8 cellular contexts compared by ENCODE assay signal in the genomic region with DNA sequence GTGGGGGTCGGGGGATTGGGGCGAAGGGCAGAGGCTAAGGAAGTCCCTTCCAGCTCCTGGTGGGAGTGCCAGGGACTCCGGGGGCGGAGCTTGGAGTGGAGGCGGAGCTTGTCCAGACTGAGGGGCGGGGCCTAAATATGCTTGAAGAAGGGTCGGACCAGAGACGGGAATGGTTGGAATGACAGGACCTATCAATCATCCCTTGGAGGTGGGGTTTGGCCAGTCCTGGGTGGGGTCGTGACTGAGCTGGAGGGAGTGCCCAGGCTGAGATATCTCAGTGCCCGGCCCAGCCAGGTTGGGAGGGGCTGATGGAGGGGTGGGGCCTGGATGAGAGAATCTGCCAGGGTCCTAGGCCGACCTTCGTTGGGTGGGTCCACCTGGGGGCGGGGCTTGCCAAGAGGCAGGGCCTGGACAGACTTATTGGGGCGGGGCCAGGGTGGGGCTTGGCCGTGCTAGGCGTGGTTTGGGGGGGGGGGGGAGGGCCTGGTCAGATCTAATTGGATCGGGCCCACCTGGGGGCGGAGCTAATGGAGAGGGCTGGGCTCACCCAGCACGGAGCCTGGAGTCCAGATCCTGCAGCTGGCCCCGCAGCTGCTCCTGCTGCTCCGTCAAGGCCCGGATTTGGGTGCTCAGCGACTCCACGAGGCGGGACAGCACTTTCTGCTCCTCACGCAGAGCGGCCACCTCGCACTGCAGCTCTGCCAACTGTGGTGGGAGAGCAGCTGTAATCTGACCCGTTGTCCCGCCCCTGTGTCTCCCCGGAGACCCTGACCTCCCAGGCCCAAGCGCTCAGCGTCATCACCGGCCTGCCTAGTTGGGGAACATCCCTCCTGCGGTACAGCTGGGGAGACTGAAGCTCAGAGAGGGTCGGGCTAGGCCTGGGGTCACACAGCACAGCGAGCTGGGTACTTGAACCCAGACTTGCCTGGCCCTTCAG. TPM values are rescaled to one million over a fixed set of nuclear protein-coding genes. Genes with fewer than 3 reads are reported as not detected.
A peak's percentile ranks its signal among the peaks of the same experiment; 100 is the strongest.
DNase-seq lines count a peak whose midpoint lies in the region; ATAC-seq, FAIRE-seq and TF ChIP-seq lines count a peak whose summit lies in the region.

No MANE protein-coding gene starts in this region.

- 3 to 8% methylated on average over 28 to 37 of the region's 37 CpGs for WGBS in pancreas, 2 donors

- no peaks in the 10 kb centered on the region for H3K36me3 ChIP-seq in Caco-2 (ENCODE audit: control insufficient read depth, insufficient read depth, low read length)
- no peaks in the 10 kb centered on the region for H3K36me3 ChIP-seq in WERI-Rb-1
- no peaks in the 10 kb centered on the region for H3K36me3 ChIP-seq in cardiac muscle cell
- H3K36me3 ChIP-seq in pancreas: no peaks in the 10 kb centered on the region

- no peak overlapping the region for H3K4me3 Mint-ChIP-seq in Caco-2 (ENCODE audit: unreplicated experiment)

- no peak overlapping the region for H3K27ac Mint-ChIP-seq in Caco-2 (ENCODE audit: unreplicated experiment)

- H3K36me3 Mint-ChIP-seq in Caco-2 (ENCODE audit: insufficient read depth, unreplicated experiment): no peaks in the 10 kb centered on the region

- no peaks in the 10 kb centered on the region for H3K9me3 Mint-ChIP-seq in Caco-2 (ENCODE audit: unreplicated experiment)

- 0 out of 2 replicates have a peak, but pooled peaks cover 7% of the 10 kb centered on the region for H3K4me1 ChIP-seq in Caco-2
- H3K4me1 ChIP-seq in cardiac muscle cell (ENCODE audit: low read depth): no peaks in the 10 kb centered on the region
- peaks cover 0 to 14% (median 11%) of the 10 kb centered on the region in 3 donors for H3K4me1 ChIP-seq in pancreas

- H3K9me3 ChIP-seq in Caco-2: no peaks in the 10 kb centered on the region
- no peaks in the 10 kb centered on the region for H3K9me3 ChIP-seq in WERI-Rb-1 (ENCODE audit: severe bottlenecking)
- no peaks in the 10 kb centered on the region for H3K9me3 ChIP-seq in cardiac muscle cell (ENCODE audit: low read depth)
- no peaks in the 10 kb centered on the region for H3K9me3 ChIP-seq in pancreas

- H3K4me3 ChIP-seq in Caco-2 (ENCODE audit: low read depth, low read length): no peak overlapping the region
- H3K4me3 ChIP-seq in WERI-Rb-1 (ENCODE audit: low read depth, low read length): no peak overlapping the region
- H3K4me3 ChIP-seq in cardiac muscle cell: peak overlapping the region; percentile 12
- H3K4me3 ChIP-seq in pancreas: peak overlapping the region; percentile 16 to 53 (median 32)

- H3K27ac ChIP-seq in WERI-Rb-1 (no peak overlapping the region), cardiac muscle cell (no peak overlapping the region), pancreas (peak overlapping the region in 1 of 4 donors; percentile 16)

- CTCF ChIA-PET in Caco-2 (lab: Charles Lee): interaction anchor here (0.7 kb wide), 1 partner anchor 33 kb away, joined by 4 read pairs; a partner anchor contains a TSS

- ATAC-seq in pancreas (peak; percentile 62 to 75 (median 68)), HG03571 (IDR thresholded peaks at IDR 0.05; ENCODE audit: unreplicated experiment) (no peak)

- intact Hi-C loops in Caco-2 (cut with micrococcal nuclease; ENCODE audit: unreplicated experiment): no loop called here
- intact Hi-C loops in pancreas (cut with DNase I): no loop called here

- H3K4me1 Mint-ChIP-seq in Caco-2 (ENCODE audit: low read depth, unreplicated experiment): peaks cover 16% of the 10 kb centered on the region

- POLR2A ChIA-PET in Caco-2 (lab: Charles Lee): interaction anchor here (0.6 kb wide), 1 partner anchor 38 kb away, joined by 6 read pairs; no protein-coding TSS in a partner anchor

- no peaks in the 10 kb centered on the region for H3K27me3 Mint-ChIP-seq in Caco-2 (ENCODE audit: insufficient read depth, unreplicated experiment)

- peak; percentile 49 to 62 for DNase-seq in Caco-2
- peak; percentile 36 for DNase-seq in HT-29 (ENCODE audit: low spot score)
- DNase-seq in WERI-Rb-1: peak; percentile 40
- DNase-seq in cardiac muscle cell (ENCODE audit: low read depth in 1 of 2, low spot score in 1 of 2): peak; percentile 90 to 91
- DNase-seq in pancreas: peak; percentile 83 to 96 (median 85)
- DNase-seq in middle frontal gyrus (ENCODE audit: extremely low spot score, low spot score): no peak
- no peak for DNase-seq in stimulated activated CD4-positive, alpha-beta T cell treated with anti-CD3 and anti-CD28 coated beads, Interleukin-12 subunit alpha, Interleukin-12 subunit beta, amount 100 ng/mL, for 4 hours

- TF ChIP-seq CTCF in Caco-2 (IDR thresholded peaks at IDR 0.05; ENCODE audit: insufficient read depth in 1 of 2, low read depth in 1 of 2, low read length in 1 of 2, severe bottlenecking in 1 of 2, unreplicated experiment in 1 of 2) (no peak), WERI-Rb-1 (IDR thresholded peaks at IDR 0.05; ENCODE audit: low read depth, low read length) (no peak), cardiac muscle cell (IDR thresholded peaks at IDR 0.05; ENCODE audit: low read depth, low read length) (no peak), pancreas (IDR thresholded peaks at IDR 0.05) (no peak)

- H3K27me3 ChIP-seq in Caco-2 (replicated peaks; ENCODE audit: control insufficient read depth, insufficient read depth, low read length) (no peaks in the 10 kb centered on the region), WERI-Rb-1 (ENCODE audit: insufficient read depth, low read depth, severe bottlenecking) (peaks cover 24% of the 10 kb centered on the region), cardiac muscle cell (peaks cover 37% of the 10 kb centered on the region), pancreas (peaks cover 0 to 8% (median 0%) of the 10 kb centered on the region in 4 donors)

- no peak for FAIRE-seq in pancreas (lab: Jason Lieb, UNC)

- BruUV-seq in Caco-2 (replicated peaks; lab: Mats Ljungman, UMichigan): no TSS peak

RNA-seq across cellular contexts. Expression of a gene that starts 2.6 kb away (rescaled TPM):
- 37.5 and 38.6 TPM in 2 replicates for total RNA-seq in Caco-2 (2022)
- total RNA-seq in HT-29 (2014; rRNA removed; shearing (Covaris generic)): 18.4 and 32.9 TPM in 2 replicates
- 60.4 and 82.7 TPM in 2 replicates for total RNA-seq in cardiac muscle cell
- polyA plus RNA-seq in cardiac muscle cell: 40.3 and 45.9 TPM in 2 replicates
- total RNA-seq in pancreas: 10 to 100 TPM; 11.0 to 20.7 (median 15.7) TPM
- polyA plus RNA-seq in pancreas: 10 to 100 TPM; 15.5 to 23.2 TPM

RNA-seq across cellular contexts. Expression of a gene that starts 12.0 kb away (rescaled TPM):
- total RNA-seq in Caco-2 (2022) (not detected in 2 replicates), cardiac muscle cell (0.14 TPM in 1 of 2 replicates, not detected in the other), pancreas (1 to 10 TPM in 3 of 6 donors, under 1 TPM in 3; 0.83 to 4.1 (median 1.3) TPM)
- not detected in 2 replicates for total RNA-seq in HT-29 (2014; rRNA removed; shearing (Covaris generic))
- polyA plus RNA-seq in cardiac muscle cell (0.46 TPM in 1 of 2 replicates, not detected in the other), pancreas (1 to 10 TPM; 1.8 to 7.5 TPM)

RNA-seq across cellular contexts. Expression of a gene that starts 26.9 kb away (rescaled TPM):
- not detected in 2 replicates for total RNA-seq in Caco-2 (2022)
- total RNA-seq in HT-29 (2014; rRNA removed; shearing (Covaris generic)): not detected in 2 replicates
- not detected in 2 replicates for total RNA-seq in cardiac muscle cell
- polyA plus RNA-seq in cardiac muscle cell: not detected in 2 replicates
- total RNA-seq in pancreas: under 1 TPM in 1 of 6 donors, not detected in 5; 0.16 TPM
- polyA plus RNA-seq in pancreas: not detected

RNA-seq across cellular contexts. Expression of a gene that starts 33.6 kb away (rescaled TPM):
- total RNA-seq in Caco-2 (2022) (112 and 127 TPM in 2 replicates), cardiac muscle cell (207 and 410 TPM in 2 replicates), pancreas (10 to 100 TPM; 32.7 to 74.8 (median 47.7) TPM)
- 66.2 and 66.3 TPM in 2 replicates for total RNA-seq in HT-29 (2014; rRNA removed; shearing (Covaris generic))
- polyA plus RNA-seq in cardiac muscle cell (235 and 328 TPM in 2 replicates), pancreas (100 to 1,000 TPM; 167 to 239 TPM)

RNA-seq across cellular contexts. Expression of a gene that starts 55.9 kb away (rescaled TPM):
- total RNA-seq in Caco-2 (2022) (not detected in 2 replicates), cardiac muscle cell (not detected in 2 replicates), pancreas (under 1 TPM in 1 of 6 donors, not detected in 5; 0.06 TPM)
- total RNA-seq in HT-29 (2014; rRNA removed; shearing (Covaris generic)): not detected in 2 replicates
- polyA plus RNA-seq in cardiac muscle cell (not detected in 2 replicates), pancreas (not detected)

Comparison
In these comparisons a context has a peak if more than half of its experiments do, and no peak if none do; other contexts are left out.
1. DNase-seq: peak in Caco-2 (2 of 2), HT-29 (single experiment), WERI-Rb-1 (single experiment), cardiac muscle cell (2 of 2) and pancreas (6 of 6); none in middle frontal gyrus (single experiment) and stimulated activated CD4-positive, alpha-beta T cell treated with anti-CD3 and anti-CD28 coated beads, Interleukin-12 subunit alpha, Interleukin-12 subunit beta, amount 100 ng/mL, for 4 hours (single experiment).
2. H3K4me3 ChIP-seq: peak in cardiac muscle cell (single experiment) and pancreas (4 of 4); none in Caco-2 (single experiment) and WERI-Rb-1 (single experiment).